ENCODE assay signal across 13 cellular contexts in the genomic region with DNA sequence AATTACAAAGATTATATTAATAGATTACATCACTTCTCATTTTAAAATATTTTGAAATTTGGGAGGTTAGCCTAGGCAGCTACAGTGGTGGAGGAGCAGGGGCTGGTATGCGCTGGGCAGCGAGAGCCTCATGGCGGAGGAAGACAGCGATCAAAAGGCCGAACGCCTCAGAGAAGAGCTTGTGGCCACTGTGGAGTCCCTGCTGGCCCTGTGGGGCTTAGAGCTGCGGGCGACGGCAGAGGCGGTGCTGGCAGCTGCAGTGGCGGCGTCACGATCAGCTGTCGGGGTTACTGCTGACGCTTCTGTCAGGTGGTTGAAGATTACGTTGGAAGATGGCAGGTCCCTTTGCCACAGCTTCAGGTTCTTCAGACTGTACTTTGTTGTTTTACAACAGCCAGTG.
A peak's percentile ranks its signal among the peaks of the same experiment; 100 is the strongest.
DNase-seq lines count a peak whose midpoint lies in the region; ATAC-seq and TF ChIP-seq lines count a peak whose summit lies in the region.
"Had no signal": no experiment of that assay in that cellular context is flagged by ENCODE, and none has a peak within 500 bp of the region (broad histone marks: within the 10 kb centered on the region; RNA-seq: fewer than 3 reads in every experiment).

No MANE protein-coding gene starts in this region.

- peaks cover 3% of the 10 kb centered on the region; the same call in 2 of the 3 replicates for H3K9me3 Mint-ChIP-seq in GM23338
- no peaks in the 10 kb centered on the region for H3K9me3 Mint-ChIP-seq in endothelial cell (ENCODE audit: unreplicated experiment)

- H3K4me1 Mint-ChIP-seq in GM23338 (peaks cover 6% of the 10 kb centered on the region; the same call in 2 of the 3 replicates), endothelial cell (ENCODE audit: unreplicated experiment) (peaks cover 15% of the 10 kb centered on the region)
- H3K4me1 Mint-ChIP-seq: B cell had no signal

- no peaks in the 10 kb centered on the region for H3K9me2 ChIP-seq in GM23338 (ENCODE audit: insufficient read depth)

- H3K27ac Mint-ChIP-seq in GM23338, result no peak overlapping the region
- no peak overlapping the region for H3K27ac Mint-ChIP-seq in endothelial cell (ENCODE audit: unreplicated experiment)
- H3K27ac Mint-ChIP-seq: B cell; CD4-positive, alpha-beta T cell had no signal

- intact Hi-C loops in left cardiac atrium (cut with DNase I), result no loop called here

- H2AFZ ChIP-seq in GM23338, result no peak overlapping the region

- H3K36me3 ChIP-seq in GM23338 (ENCODE audit: insufficient read depth), result no peaks in the 10 kb centered on the region
- H3K36me3 ChIP-seq in SJCRH30, result peaks cover 28% of the 10 kb centered on the region

- peak; percentile 89 for ATAC-seq in GM23338
- ATAC-seq in HG02884 (IDR thresholded peaks at IDR 0.05; ENCODE audit: unreplicated experiment), result no peak
- no peak for ATAC-seq in left cardiac atrium
- ATAC-seq: GM12878 had no signal

- H3K4me3 ChIP-seq in GM23338, result no peak overlapping the region
- H3K4me3 ChIP-seq in SJCRH30, result no peak overlapping the region
- H3K4me3 ChIP-seq: GM12878 had no signal

- H3K27me3 Mint-ChIP-seq in GM23338 (ENCODE audit: insufficient read depth, low read depth, poor library complexity), result no peaks in the 10 kb centered on the region
- H3K27me3 Mint-ChIP-seq in endothelial cell (ENCODE audit: unreplicated experiment), result peaks cover 3% of the 10 kb centered on the region
- H3K27me3 Mint-ChIP-seq: B cell; CD4-positive, alpha-beta T cell had no signal

- H3K27me3 ChIP-seq in GM23338 (ENCODE audit: insufficient read depth) (no peaks in the 10 kb centered on the region), SJCRH30 (no peaks in the 10 kb centered on the region)

- no peaks in the 10 kb centered on the region; the same call in none of the 2 replicates for H4K20me1 ChIP-seq in GM23338 (replicated peaks; ENCODE audit: insufficient read depth)

- H3F3A ChIP-seq in GM23338 (replicated peaks; ENCODE audit: low read depth), result no peaks in the 10 kb centered on the region

- no peak overlapping the region for H3K27ac ChIP-seq in GM23338 (ENCODE audit: low read depth)
- H3K27ac ChIP-seq in SJCRH30, result no peak overlapping the region

- H3K4me1 ChIP-seq in GM23338 (ENCODE audit: insufficient read depth), result 0 out of 2 replicates have a peak, but pooled peaks cover 3% of the 10 kb centered on the region
- no peaks in the 10 kb centered on the region for H3K4me1 ChIP-seq in SJCRH30

- TF ChIP-seq CTCF in GM23338 (conservative IDR thresholded peaks at IDR 0.05; ENCODE audit: low read depth in 2 of 2) (no peak), endothelial cell (IDR thresholded peaks at IDR 0.05; ENCODE audit: unreplicated experiment) (no peak)

- H3K36me3 Mint-ChIP-seq in GM23338 (ENCODE audit: low read depth), result peaks cover 3% of the 10 kb centered on the region; the same call in 1 of the 3 replicates
- peaks cover 19% of the 10 kb centered on the region for H3K36me3 Mint-ChIP-seq in endothelial cell (ENCODE audit: low read depth, unreplicated experiment)

- DNase-seq in GM23338 (ENCODE audit: low spot score) (peak; percentile 34), SJCRH30 (peak; percentile 4 to 6), endothelial cell (ENCODE audit: low spot score) (no peak), retina (peak; percentile 10), NCI-H2171 treated with DMSO at 0.1 percent for 48 hours (lab: John Stamatoyannopoulos, UW) (no peak), left cardiac atrium (no peak)
- DNase-seq: C1 segment of cervical spinal cord; Calu3; CD4-positive, alpha-beta T cell; DMS 273 treated with DMSO at 0.1 percent for 48 hours had no signal

- H3K9me3 ChIP-seq in SJCRH30 (replicated peaks), result no peaks in the 10 kb centered on the region

- H3K4me2 ChIP-seq in GM23338, result no peak overlapping the region

- H3K79me2 ChIP-seq in GM23338 (replicated peaks; ENCODE audit: insufficient read depth), result peaks cover 22% of the 10 kb centered on the region

- no peak overlapping the region for H3K4me3 Mint-ChIP-seq in GM23338
- peak overlapping the region; percentile 19 for H3K4me3 Mint-ChIP-seq in endothelial cell (ENCODE audit: unreplicated experiment)
- H3K4me3 Mint-ChIP-seq: B cell; CD4-positive, alpha-beta T cell had no signal

TF ChIP-seq in GM23338, 12 proteins besides CTCF, POLR2A, EP300 and RAD21 (continues in another document):
- no peak for TF ChIP-seq JUNB (IDR thresholded peaks at IDR 0.05; ENCODE audit: unreplicated experiment)
- TF ChIP-seq EZH2phosphoT487 (IDR thresholded peaks at IDR 0.05; ENCODE audit: unreplicated experiment), result no peak
- TF ChIP-seq POLR2AphosphoS5 (IDR thresholded peaks at IDR 0.05; ENCODE audit: low read depth), result no peak
- TF ChIP-seq, protein P1, sequence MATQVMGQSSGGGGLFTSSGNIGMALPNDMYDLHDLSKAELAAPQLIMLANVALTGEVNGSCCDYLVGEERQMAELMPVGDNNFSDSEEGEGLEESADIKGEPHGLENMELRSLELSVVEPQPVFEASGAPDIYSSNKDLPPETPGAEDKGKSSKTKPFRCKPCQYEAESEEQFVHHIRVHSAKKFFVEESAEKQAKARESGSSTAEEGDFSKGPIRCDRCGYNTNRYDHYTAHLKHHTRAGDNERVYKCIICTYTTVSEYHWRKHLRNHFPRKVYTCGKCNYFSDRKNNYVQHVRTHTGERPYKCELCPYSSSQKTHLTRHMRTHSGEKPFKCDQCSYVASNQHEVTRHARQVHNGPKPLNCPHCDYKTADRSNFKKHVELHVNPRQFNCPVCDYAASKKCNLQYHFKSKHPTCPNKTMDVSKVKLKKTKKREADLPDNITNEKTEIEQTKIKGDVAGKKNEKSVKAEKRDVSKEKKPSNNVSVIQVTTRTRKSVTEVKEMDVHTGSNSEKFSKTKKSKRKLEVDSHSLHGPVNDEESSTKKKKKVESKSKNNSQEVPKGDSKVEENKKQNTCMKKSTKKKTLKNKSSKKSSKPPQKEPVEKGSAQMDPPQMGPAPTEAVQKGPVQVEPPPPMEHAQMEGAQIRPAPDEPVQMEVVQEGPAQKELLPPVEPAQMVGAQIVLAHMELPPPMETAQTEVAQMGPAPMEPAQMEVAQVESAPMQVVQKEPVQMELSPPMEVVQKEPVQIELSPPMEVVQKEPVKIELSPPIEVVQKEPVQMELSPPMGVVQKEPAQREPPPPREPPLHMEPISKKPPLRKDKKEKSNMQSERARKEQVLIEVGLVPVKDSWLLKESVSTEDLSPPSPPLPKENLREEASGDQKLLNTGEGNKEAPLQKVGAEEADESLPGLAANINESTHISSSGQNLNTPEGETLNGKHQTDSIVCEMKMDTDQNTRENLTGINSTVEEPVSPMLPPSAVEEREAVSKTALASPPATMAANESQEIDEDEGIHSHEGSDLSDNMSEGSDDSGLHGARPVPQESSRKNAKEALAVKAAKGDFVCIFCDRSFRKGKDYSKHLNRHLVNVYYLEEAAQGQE (IDR thresholded peaks at IDR 0.05; ENCODE audit: unreplicated experiment), result no peak
- no peak for TF ChIP-seq CREB1 (CRISPR knock-in tag; IDR thresholded peaks at IDR 0.05; ENCODE audit: low read depth)
- TF ChIP-seq STAT1 (IDR thresholded peaks at IDR 0.05; ENCODE audit: unreplicated experiment), result no peak
- TF ChIP-seq EZH2 (IDR thresholded peaks at IDR 0.05; ENCODE audit: low read depth, unreplicated experiment), result no peak
- TF ChIP-seq NANOG (IDR thresholded peaks at IDR 0.05; ENCODE audit: borderline replicate concordance), result no peak
- TF ChIP-seq ZNF331 (CRISPR knock-in tag; IDR thresholded peaks at IDR 0.05; ENCODE audit: low read depth), result no peak

Comparison
In these comparisons a context has a peak if more than half of its experiments do, and no peak if none do; other contexts are left out.
1. DNase-seq: peak in GM23338 (single experiment), SJCRH30 (2 of 2) and retina (single experiment); none in endothelial cell (single experiment), NCI-H2171 treated with DMSO at 0.1 percent for 48 hours (single experiment) and left cardiac atrium (single experiment).